In genomic region chr14:101241807-101242278, GRCh38 we compare ENCODE assay signal across 23 cellular contexts.
DNase-seq lines count a peak whose midpoint lies in the region; TF ChIP-seq lines count a peak whose summit lies in the region.
"Had no signal": no experiment of that assay in that cellular context is flagged by ENCODE, and none has a peak within 500 bp of the region (broad histone marks: within the 10 kb centered on the region; RNA-seq: fewer than 3 reads in every experiment).

No MANE protein-coding gene starts in this region.

- no peak overlapping the region for H3K4me3 Mint-ChIP-seq in immature natural killer cell
- H3K4me3 Mint-ChIP-seq in nephron progenitor cell = no peak overlapping the region
- H3K4me3 Mint-ChIP-seq: activated CD8-positive, alpha-beta T cell treated with anti-CD3 and anti-CD28 coated beads, Interleukin-2, amount 10 ng/mL, durations not matched to agents 7 days and 5 days; CD8-positive, alpha-beta memory T cell; neural progenitor cell had no signal

- no peak overlapping the region for H3K4me3 ChIP-seq in H7 (ENCODE audit: insufficient read depth, low read depth, low read length)
- H3K4me3 ChIP-seq: MG63, neural progenitor cell, stomach, tibial artery had no signal

- DNase-seq in A172 (ENCODE audit: low spot score) (peak; percentile 1), H7 (peak; percentile 76), SW480 (ENCODE audit: low spot score) (peak; percentile 86), islet precursor cell (peak; percentile 72), mucosa of gallbladder (ENCODE audit: low spot score) (no peak), immature natural killer cell (no peak), nephron progenitor cell (no peak), medulla oblongata (ENCODE audit: extremely low spot score) (no peak)
- DNase-seq: activated CD8-positive, alpha-beta T cell treated with anti-CD3 and anti-CD28 coated beads, Interleukin-2, amount 10 ng/mL, durations not matched to agents 7 days and 5 days; activated gamma-delta T cell; activated T-cell treated with anti-CD3 and anti-CD28 coated beads, Interleukin-2, amount 50 U/mL, for 1 hour; CD8-positive, alpha-beta memory T cell; cerebellar nuclear complex; DMS153; erythroblast; KBM-7; MG63; NCI-H2081; NCI-H446 treated with DMSO at 0.1 percent for 48 hours; stomach; tibial artery had no signal

- peaks cover 0 to 8% (median 3%) of the 10 kb centered on the region in 3 donors for H3K27me3 Mint-ChIP-seq in immature natural killer cell (ENCODE audit: low read depth in 3 of 3)
- peaks cover 14% of the 10 kb centered on the region for H3K27me3 Mint-ChIP-seq in nephron progenitor cell (ENCODE audit: low read depth, poor library complexity)

- no peak overlapping the region for H3K27ac Mint-ChIP-seq in immature natural killer cell
- no peak overlapping the region for H3K27ac Mint-ChIP-seq in nephron progenitor cell
- H3K27ac Mint-ChIP-seq: activated CD8-positive, alpha-beta T cell treated with anti-CD3 and anti-CD28 coated beads, Interleukin-2, amount 10 ng/mL, durations not matched to agents 7 days and 5 days; CD8-positive, alpha-beta memory T cell; neural progenitor cell; progenitor cell of endocrine pancreas had no signal

- no peaks in the 10 kb centered on the region for H3K36me3 ChIP-seq in H7 (replicated peaks; ENCODE audit: control insufficient read depth, insufficient read depth, low read length)
- H3K36me3 ChIP-seq: MG63, neural progenitor cell, stomach, tibial artery had no signal

- H3K4me1 Mint-ChIP-seq in immature natural killer cell (no peaks in the 10 kb centered on the region), nephron progenitor cell (no peaks in the 10 kb centered on the region)
- H3K4me1 Mint-ChIP-seq: CD8-positive, alpha-beta memory T cell had no signal

- H3K27me3 ChIP-seq in H7 (ENCODE audit: control insufficient read depth, insufficient read depth, low read length) = no peaks in the 10 kb centered on the region
- H3K27me3 ChIP-seq: MG63, neural progenitor cell had no signal

- TF ChIP-seq CTCF in nephron progenitor cell (IDR thresholded peaks at IDR 0.05) = no peak

- no peaks in the 10 kb centered on the region for H3K36me3 Mint-ChIP-seq in immature natural killer cell
- H3K36me3 Mint-ChIP-seq in nephron progenitor cell (ENCODE audit: low read depth) = no peaks in the 10 kb centered on the region
- H3K36me3 Mint-ChIP-seq: neural progenitor cell had no signal

- H3K9me3 Mint-ChIP-seq in immature natural killer cell (no peaks in the 10 kb centered on the region), nephron progenitor cell (peaks cover 4% of the 10 kb centered on the region)

Comparison
In these comparisons a context has a peak if more than half of its experiments do, and no peak if none do; other contexts are left out.
1. DNase-seq: peak in A172 (single experiment), H7 (single experiment), SW480 (single experiment) and islet precursor cell (single experiment); none in mucosa of gallbladder (single experiment), immature natural killer cell (0 of 3), nephron progenitor cell (single experiment) and medulla oblongata (single experiment).